In the genomic region with DNA sequence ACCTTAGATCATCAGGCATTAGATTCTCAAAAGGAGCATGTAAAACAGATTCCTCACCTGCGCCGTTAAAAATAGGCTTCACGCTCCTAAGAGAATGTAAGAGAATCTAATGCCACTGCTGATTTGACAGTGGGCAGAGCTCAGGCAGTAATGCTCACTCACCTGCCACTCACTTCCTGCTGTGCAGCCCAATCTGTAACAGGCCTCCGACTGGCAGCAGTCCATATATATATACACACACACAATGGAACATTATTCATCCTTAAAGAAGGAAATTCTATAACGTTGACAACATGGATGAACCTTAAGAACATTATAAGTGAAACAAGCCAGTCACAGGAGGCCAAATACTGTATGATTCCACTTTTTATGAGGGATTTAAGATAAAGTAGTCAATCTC, we compare ENCODE assay signal across 2 cellular contexts.
TF ChIP-seq lines count a peak whose summit lies in the region.

No MANE protein-coding gene starts in this region.

TF ChIP-seq in IMR-90, 13 proteins besides CTCF, POLR2A, EP300 and RAD21:
- TF ChIP-seq SMC3 (IDR thresholded peaks at IDR 0.05; ENCODE audit: low read depth, low read length) (no peak), MXI1 (IDR thresholded peaks at IDR 0.05; ENCODE audit: borderline replicate concordance, low read depth, low read length) (no peak), RFX5 (IDR thresholded peaks at IDR 0.05; ENCODE audit: low read depth, low read length) (no peak), CEBPB (IDR thresholded peaks at IDR 0.05; ENCODE audit: low read depth, low read length) (no peak)

TF ChIP-seq in endothelial cell of umbilical vein, 7 proteins besides CTCF, POLR2A, EP300 and RAD21:
- TF ChIP-seq GATA2 (IDR thresholded peaks at IDR 0.05; ENCODE audit: insufficient read depth, insufficient read length, low read depth, low read length): no peak
- no peak for TF ChIP-seq FOS (IDR thresholded peaks at IDR 0.05; ENCODE audit: borderline replicate concordance, insufficient read depth, low read length)
- TF ChIP-seq MYC (IDR thresholded peaks at IDR 0.05; ENCODE audit: low read depth, low read length): no peak
- TF ChIP-seq, protein P1, sequence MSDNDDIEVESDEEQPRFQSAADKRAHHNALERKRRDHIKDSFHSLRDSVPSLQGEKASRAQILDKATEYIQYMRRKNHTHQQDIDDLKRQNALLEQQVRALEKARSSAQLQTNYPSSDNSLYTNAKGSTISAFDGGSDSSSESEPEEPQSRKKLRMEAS (IDR thresholded peaks at IDR 0.05; ENCODE audit: insufficient read depth, insufficient read length): no peak
- no peak for TF ChIP-seq JUN (IDR thresholded peaks at IDR 0.05; ENCODE audit: borderline replicate concordance, insufficient read depth, insufficient read length, low read depth)
- TF ChIP-seq EZH2 (IDR thresholded peaks at IDR 0.05; ENCODE audit: borderline replicate concordance, low read depth, low read length, severe bottlenecking): no peak
- no peak for TF ChIP-seq POLR2AphosphoS5 (IDR thresholded peaks at IDR 0.05; ENCODE audit: insufficient read depth, low read depth, low read length)
